ENCODE assay signal across 1 cellular context in the genomic region with DNA sequence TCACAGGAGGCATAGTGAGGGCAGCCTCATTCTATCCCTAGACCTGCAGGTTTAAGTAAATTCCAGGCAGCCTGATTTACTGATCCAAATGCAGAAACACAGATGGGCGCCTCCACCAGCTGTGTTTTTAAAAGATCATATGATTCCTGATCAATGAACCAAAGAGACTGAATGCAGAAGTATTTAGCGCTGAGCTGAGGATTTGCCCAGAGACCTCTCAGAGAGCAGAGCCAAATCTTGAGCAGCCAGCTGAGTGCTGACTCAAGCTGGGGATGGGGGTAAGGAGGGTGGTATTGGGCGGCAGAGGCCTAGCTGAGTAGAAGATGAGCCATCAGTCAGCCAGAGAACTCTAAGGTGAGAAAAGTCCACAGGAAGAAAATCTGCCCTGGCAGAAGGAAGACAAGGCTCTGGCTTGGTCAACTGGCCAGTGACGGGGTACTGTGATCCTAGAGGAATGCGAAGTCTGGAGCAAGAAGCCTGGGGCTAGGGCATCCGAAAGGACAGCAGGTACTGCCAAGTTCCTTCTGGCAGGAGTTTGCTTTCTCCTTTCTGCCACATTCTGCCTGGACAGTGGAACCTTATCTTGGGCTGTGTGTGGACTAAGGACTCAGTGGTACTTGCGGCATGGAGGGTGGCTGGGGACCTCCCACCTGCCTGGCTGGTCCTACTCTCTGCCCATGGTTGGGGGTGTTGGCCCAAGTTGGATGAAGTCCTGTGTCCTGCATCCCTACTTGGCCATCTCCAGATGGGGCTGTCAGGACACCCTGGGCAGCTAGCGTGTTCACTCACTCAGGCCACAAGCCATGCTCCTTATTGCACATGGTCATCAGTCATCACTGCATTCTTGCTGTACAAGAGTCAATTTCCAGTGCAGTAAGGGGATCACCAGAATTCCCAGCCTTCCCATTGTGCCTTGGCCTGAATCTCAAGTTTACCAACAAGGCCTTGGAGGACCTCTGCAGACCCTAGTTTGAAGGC.
TF ChIP-seq lines count a peak whose summit lies in the region.

No MANE protein-coding gene starts in this region.

TF ChIP-seq in GM12878, 131 proteins besides CTCF, POLR2A, EP300 and RAD21:
- TF ChIP-seq, protein P1, sequence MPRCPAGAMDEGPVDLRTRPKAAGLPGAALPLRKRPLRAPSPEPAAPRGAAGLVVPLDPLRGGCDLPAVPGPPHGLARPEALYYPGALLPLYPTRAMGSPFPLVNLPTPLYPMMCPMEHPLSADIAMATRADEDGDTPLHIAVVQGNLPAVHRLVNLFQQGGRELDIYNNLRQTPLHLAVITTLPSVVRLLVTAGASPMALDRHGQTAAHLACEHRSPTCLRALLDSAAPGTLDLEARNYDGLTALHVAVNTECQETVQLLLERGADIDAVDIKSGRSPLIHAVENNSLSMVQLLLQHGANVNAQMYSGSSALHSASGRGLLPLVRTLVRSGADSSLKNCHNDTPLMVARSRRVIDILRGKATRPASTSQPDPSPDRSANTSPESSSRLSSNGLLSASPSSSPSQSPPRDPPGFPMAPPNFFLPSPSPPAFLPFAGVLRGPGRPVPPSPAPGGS (IDR thresholded peaks at IDR 0.05; ENCODE audit: borderline replicate concordance, insufficient read depth, low read depth, low read length, poor library complexity, severe bottlenecking), result peak; percentile 63
- TF ChIP-seq, protein P2, sequence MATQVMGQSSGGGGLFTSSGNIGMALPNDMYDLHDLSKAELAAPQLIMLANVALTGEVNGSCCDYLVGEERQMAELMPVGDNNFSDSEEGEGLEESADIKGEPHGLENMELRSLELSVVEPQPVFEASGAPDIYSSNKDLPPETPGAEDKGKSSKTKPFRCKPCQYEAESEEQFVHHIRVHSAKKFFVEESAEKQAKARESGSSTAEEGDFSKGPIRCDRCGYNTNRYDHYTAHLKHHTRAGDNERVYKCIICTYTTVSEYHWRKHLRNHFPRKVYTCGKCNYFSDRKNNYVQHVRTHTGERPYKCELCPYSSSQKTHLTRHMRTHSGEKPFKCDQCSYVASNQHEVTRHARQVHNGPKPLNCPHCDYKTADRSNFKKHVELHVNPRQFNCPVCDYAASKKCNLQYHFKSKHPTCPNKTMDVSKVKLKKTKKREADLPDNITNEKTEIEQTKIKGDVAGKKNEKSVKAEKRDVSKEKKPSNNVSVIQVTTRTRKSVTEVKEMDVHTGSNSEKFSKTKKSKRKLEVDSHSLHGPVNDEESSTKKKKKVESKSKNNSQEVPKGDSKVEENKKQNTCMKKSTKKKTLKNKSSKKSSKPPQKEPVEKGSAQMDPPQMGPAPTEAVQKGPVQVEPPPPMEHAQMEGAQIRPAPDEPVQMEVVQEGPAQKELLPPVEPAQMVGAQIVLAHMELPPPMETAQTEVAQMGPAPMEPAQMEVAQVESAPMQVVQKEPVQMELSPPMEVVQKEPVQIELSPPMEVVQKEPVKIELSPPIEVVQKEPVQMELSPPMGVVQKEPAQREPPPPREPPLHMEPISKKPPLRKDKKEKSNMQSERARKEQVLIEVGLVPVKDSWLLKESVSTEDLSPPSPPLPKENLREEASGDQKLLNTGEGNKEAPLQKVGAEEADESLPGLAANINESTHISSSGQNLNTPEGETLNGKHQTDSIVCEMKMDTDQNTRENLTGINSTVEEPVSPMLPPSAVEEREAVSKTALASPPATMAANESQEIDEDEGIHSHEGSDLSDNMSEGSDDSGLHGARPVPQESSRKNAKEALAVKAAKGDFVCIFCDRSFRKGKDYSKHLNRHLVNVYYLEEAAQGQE (IDR thresholded peaks at IDR 0.05; ENCODE audit: low read depth, low read length), result no peak
